14 cellular contexts compared by ENCODE assay signal in the genomic region with DNA sequence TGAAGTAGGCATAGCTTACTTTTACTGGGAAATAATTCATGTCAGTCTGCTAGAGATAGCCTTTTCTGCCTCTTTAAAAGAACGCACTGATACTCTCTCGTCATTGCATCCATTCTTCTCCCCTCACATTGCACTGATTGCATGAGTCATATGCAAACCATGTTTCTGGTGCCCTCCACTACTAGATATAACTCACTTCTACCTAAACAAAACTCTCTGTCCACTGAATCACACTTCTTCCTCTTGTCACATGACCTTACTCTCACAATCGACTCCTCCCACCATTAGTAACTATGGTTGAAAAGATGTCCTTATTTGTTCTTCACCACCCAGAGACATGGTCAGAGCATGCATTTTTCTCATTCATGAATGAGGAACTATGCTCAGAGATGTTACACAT.
DNase-seq lines count a peak whose midpoint lies in the region; ATAC-seq and TF ChIP-seq lines count a peak whose summit lies in the region.
"Had no signal": no experiment of that assay in that cellular context is flagged by ENCODE, and none has a peak within 500 bp of the region (broad histone marks: within the 10 kb centered on the region; RNA-seq: fewer than 3 reads in every experiment).

No MANE protein-coding gene starts in this region.

- WGBS in mammary epithelial cell (ENCODE audit: low coverage, missing lambda C conversion rate): 97% methylated on average over 3 of the region's 3 CpGs

- H3K4me3 ChIP-seq in mammary epithelial cell (replicated peaks in 1 of 3; ENCODE audit: insufficient read depth in 1 of 3, low read depth in 2 of 3, low read length in 3 of 3) (no peak overlapping the region), osteoblast (ENCODE audit: insufficient read depth, low read length) (no peak overlapping the region)
- H3K4me3 ChIP-seq: spleen had no signal

- H3K27me3 ChIP-seq in mammary epithelial cell (ENCODE audit: insufficient read depth, low read length): no peaks in the 10 kb centered on the region
- no peaks in the 10 kb centered on the region for H3K27me3 ChIP-seq in osteoblast (ENCODE audit: insufficient read depth, low read length)
- H3K27me3 ChIP-seq: spleen had no signal

- H3K9ac ChIP-seq in mammary epithelial cell (ENCODE audit: insufficient read depth, low read length): no peak overlapping the region

- TF ChIP-seq CTCF in mammary epithelial cell (conservative IDR thresholded peaks at IDR 0.05 in 1 of 2, IDR thresholded peaks at IDR 0.05 in 1 of 2; ENCODE audit: extremely low read depth in 1 of 2, insufficient read depth in 1 of 2, low read depth in 1 of 2, low read length in 2 of 2): no peak
- TF ChIP-seq CTCF in osteoblast (IDR thresholded peaks at IDR 0.05; ENCODE audit: extremely low read depth, low read depth, low read length): no peak

- no peak overlapping the region for H2AFZ ChIP-seq in mammary epithelial cell (ENCODE audit: low read depth, low read length)
- no peak overlapping the region for H2AFZ ChIP-seq in osteoblast (ENCODE audit: low read length)

- dilution Hi-C loops in mammary epithelial cell (cut with HindIII; ENCODE audit: low sequenced_read_pairs): no loop called here

- in situ Hi-C loops in mammary epithelial cell (cut with MboI; ENCODE audit: low sequenced_read_pairs in 2 of 2): no loop called here

- no peaks in the 10 kb centered on the region for H3K36me3 ChIP-seq in mammary epithelial cell (ENCODE audit: insufficient read depth, low read length)
- H3K36me3 ChIP-seq in osteoblast (ENCODE audit: insufficient read depth, low read length): no peaks in the 10 kb centered on the region
- H3K36me3 ChIP-seq: spleen had no signal

- no peak overlapping the region for H3K27ac ChIP-seq in mammary epithelial cell (ENCODE audit: insufficient read depth, low read depth, low read length)
- no peak overlapping the region for H3K27ac ChIP-seq in osteoblast (ENCODE audit: low read depth, low read length)
- H3K27ac ChIP-seq: spleen had no signal

- H3K4me1 ChIP-seq in mammary epithelial cell (ENCODE audit: insufficient read depth, low read length) (no peaks in the 10 kb centered on the region), osteoblast (ENCODE audit: insufficient read depth, low read length) (no peaks in the 10 kb centered on the region)
- H3K4me1 ChIP-seq: spleen had no signal

- peak; percentile 66 for ATAC-seq in GM18868 (IDR thresholded peaks at IDR 0.05; ENCODE audit: unreplicated experiment)
- ATAC-seq in sciatic nerve: no peak

- DNase-seq in HS-5 (ENCODE audit: low read depth) (peak; percentile 13), mammary epithelial cell (peak; percentile 28), osteoblast (ENCODE audit: insufficient read length, low spot score, missing footprints) (peak; percentile 44), NOMO-1 treated with dmso at 0.1 percent for 144 hours (lab: John Stamatoyannopoulos, UW; ENCODE audit: unreplicated experiment) (no peak), activated T-cell treated with anti-CD3 and anti-CD28 coated beads for 4 hours (no peak), sciatic nerve (ENCODE audit: low spot score) (no peak)
- no peak for DNase-seq in stimulated activated CD4-positive, alpha-beta T cell treated with anti-CD3 and anti-CD28 coated beads, Interleukin-2, amount 100 ng/mL, for 24 hours
- DNase-seq: activated CD4-positive, CD25-positive, alpha-beta regulatory T cell; COR-L47; immature natural killer cell; NCI-H2171 treated with DMSO at 0.1 percent for 48 hours; SHP77; spleen had no signal

- no peaks in the 10 kb centered on the region for H3K9me3 ChIP-seq in mammary epithelial cell (replicated peaks; ENCODE audit: insufficient read depth, low read length)
- H3K9me3 ChIP-seq in osteoblast (ENCODE audit: low read depth, low read length): no peaks in the 10 kb centered on the region
- H3K9me3 ChIP-seq: spleen had no signal

- H4K20me1 ChIP-seq in mammary epithelial cell (ENCODE audit: insufficient read depth, low read length): no peaks in the 10 kb centered on the region
- H4K20me1 ChIP-seq in osteoblast (ENCODE audit: insufficient read depth, low read length): no peaks in the 10 kb centered on the region

- H3K79me2 ChIP-seq in mammary epithelial cell (ENCODE audit: insufficient read depth, low read length) (no peaks in the 10 kb centered on the region), osteoblast (ENCODE audit: insufficient read depth, low read length) (no peaks in the 10 kb centered on the region)

- no TSS peak for BruUV-seq in mammary epithelial cell (replicated peaks; lab: Mats Ljungman, UMichigan)

- CTCF ChIA-PET in mammary epithelial cell (lab: Charles Lee; ENCODE audit: low non-redundant PET): no interaction called here

- intact Hi-C loops in mammary epithelial cell (cut with micrococcal nuclease) (no loop called here), sciatic nerve (cut with DNase I) (no loop called here)

- no peak overlapping the region for H3K4me2 ChIP-seq in mammary epithelial cell (ENCODE audit: insufficient read depth, low read depth, low read length)
- H3K4me2 ChIP-seq in osteoblast (ENCODE audit: insufficient read depth, low read length): no peak overlapping the region

Comparison
In these comparisons a context has a peak if more than half of its experiments do, and no peak if none do; other contexts are left out.
1. DNase-seq: peak in HS-5 (single experiment), mammary epithelial cell (single experiment) and osteoblast (single experiment); none in NOMO-1 treated with dmso at 0.1 percent for 144 hours (single experiment), activated T-cell treated with anti-CD3 and anti-CD28 coated beads for 4 hours (single experiment), stimulated activated CD4-positive, alpha-beta T cell treated with anti-CD3 and anti-CD28 coated beads, Interleukin-2, amount 100 ng/mL, for 24 hours (0 of 2) and sciatic nerve (single experiment).